Comparison of ENCODE assay signal across 28 cellular contexts in genomic region chr3:123840961-123841360, GRCh38.
"Had no signal": no experiment of that assay in that cellular context is flagged by ENCODE, and none has a peak within 500 bp of the region (broad histone marks: within the 10 kb centered on the region; RNA-seq: fewer than 3 reads in every experiment).

No MANE protein-coding gene starts in this region.

- H3K4me1 Mint-ChIP-seq: endodermal cell; naive thymus-derived CD4-positive, alpha-beta T cell; nephron progenitor cell; stimulated activated effector memory CD8-positive, alpha-beta T cell treated with anti-CD3 and anti-CD28 coated beads, Interleukin-12 subunit alpha, Interleukin-12 subunit beta, amount 100 ng/mL, for 72 hours had no signal

- H3K27ac ChIP-seq: esophagus muscularis mucosa, foreskin keratinocyte, gastroesophageal sphincter, heart right ventricle, left lung, ovary, psoas muscle, sigmoid colon, stomach, thyroid gland, vagina had no signal

- H3K4me1 ChIP-seq: foreskin keratinocyte, gastroesophageal sphincter, heart right ventricle, left lung, psoas muscle, sigmoid colon, stomach, thyroid gland, vagina had no signal

- DNase-seq: effector CD8-positive, alpha-beta T cell; endodermal cell; foreskin keratinocyte; heart right ventricle; hippocampal formation; left cardiac atrium; left lung; mesendoderm; midbrain; naive thymus-derived CD4-positive, alpha-beta T cell; nephron progenitor cell; nucleus accumbens; ovary; posterior cingulate gyrus; psoas muscle; right cardiac atrium; sigmoid colon; stimulated activated CD4-positive, alpha-beta T cell treated with anti-CD3 and anti-CD28 coated beads, Interleukin-2, amount 100 ng/mL, for 24 hours; stimulated activated CD4-positive, alpha-beta T cell treated with anti-CD3 and anti-CD28 coated beads, Interleukin-4, amount 100 ng/mL, for 24 hours; stimulated activated naive CD4-positive, alpha-beta T cell treated with Interleukin-2 at 50 U/mL for 16 hours; stomach; thyroid gland; trophoblast cell had no signal

- H3K4me3 ChIP-seq: esophagus muscularis mucosa, gastroesophageal sphincter, heart right ventricle, left lung, ovary, psoas muscle, sigmoid colon, stomach, thyroid gland, vagina had no signal

- H3K36me3 ChIP-seq: esophagus muscularis mucosa, gastroesophageal sphincter, heart right ventricle, left lung, ovary, sigmoid colon, stomach, thyroid gland, vagina had no signal

- H3K9me3 ChIP-seq: thyroid gland had no signal

- H3K36me3 Mint-ChIP-seq: stimulated activated effector memory CD8-positive, alpha-beta T cell treated with anti-CD3 and anti-CD28 coated beads, Interleukin-12 subunit alpha, Interleukin-12 subunit beta, amount 100 ng/mL, for 72 hours had no signal

- H3K27me3 ChIP-seq: esophagus muscularis mucosa, foreskin keratinocyte, gastroesophageal sphincter, heart right ventricle, left lung, ovary, sigmoid colon, stomach, thyroid gland, vagina had no signal

- ATAC-seq: foreskin keratinocyte; gastroesophageal sphincter; heart right ventricle; left cardiac atrium; left lung; naive thymus-derived CD4-positive, alpha-beta T cell; psoas muscle; right cardiac atrium; stimulated activated effector memory CD8-positive, alpha-beta T cell treated with anti-CD3 and anti-CD28 coated beads, Interleukin-12 subunit alpha, Interleukin-12 subunit beta, amount 100 ng/mL, for 72 hours had no signal

- H3K27ac Mint-ChIP-seq: dendritic cell treated with granulocyte-macrophage colony-stimulating factor and Interleukin-4, amounts not matched to agents 40 ng/mL and 50 ng/mL, for 4 days; endodermal cell; naive thymus-derived CD4-positive, alpha-beta T cell; nephron progenitor cell; stimulated activated effector memory CD8-positive, alpha-beta T cell treated with anti-CD3 and anti-CD28 coated beads, Interleukin-12 subunit alpha, Interleukin-12 subunit beta, amount 100 ng/mL, for 72 hours had no signal

- H3K4me3 Mint-ChIP-seq: dendritic cell treated with granulocyte-macrophage colony-stimulating factor and Interleukin-4, amounts not matched to agents 40 ng/mL and 50 ng/mL, for 4 days; endodermal cell; naive thymus-derived CD4-positive, alpha-beta T cell; nephron progenitor cell; stimulated activated effector memory CD8-positive, alpha-beta T cell treated with anti-CD3 and anti-CD28 coated beads, Interleukin-12 subunit alpha, Interleukin-12 subunit beta, amount 100 ng/mL, for 72 hours had no signal

- H3K27me3 Mint-ChIP-seq: dendritic cell treated with granulocyte-macrophage colony-stimulating factor and Interleukin-4, amounts not matched to agents 40 ng/mL and 50 ng/mL, for 4 days had no signal
